Comparison of ENCODE assay signal across 8 cellular contexts in genomic region chr2:58448065-58448507, GRCh38.
DNase-seq lines count a peak whose midpoint lies in the region; ATAC-seq, FAIRE-seq and TF ChIP-seq lines count a peak whose summit lies in the region.

No MANE protein-coding gene starts in this region.

- H3K27me3 Mint-ChIP-seq in natural killer cell (ENCODE audit: low read depth in 2 of 2), result peaks cover 0 to 3% of the 10 kb centered on the region in 2 donors

- H3K4me3 ChIP-seq in Peyer's patch, result no peak overlapping the region
- H3K4me3 ChIP-seq in choroid plexus epithelial cell (ENCODE audit: low read depth, low read length), result no peak overlapping the region
- no peak overlapping the region for H3K4me3 ChIP-seq in lower lobe of right lung

- H3K27ac Mint-ChIP-seq in natural killer cell, result no peak overlapping the region

- no peaks in the 10 kb centered on the region for H3K9me3 Mint-ChIP-seq in natural killer cell

- TF ChIP-seq CTCF in LNCAP (IDR thresholded peaks at IDR 0.05), result peak; percentile 42; the same call in 1 of the 2 replicates
- peak in 4 of 6 experiments; percentile 25 to 63 (median 52) for TF ChIP-seq CTCF in Peyer's patch (IDR thresholded peaks at IDR 0.05)
- peak; percentile 81 for TF ChIP-seq CTCF in choroid plexus epithelial cell (conservative IDR thresholded peaks at IDR 0.05; ENCODE audit: low read depth, low read length)
- peak; percentile 31 for TF ChIP-seq CTCF in lower lobe of right lung (IDR thresholded peaks at IDR 0.05)
- no peak for TF ChIP-seq CTCF in natural killer cell (IDR thresholded peaks at IDR 0.05)

- H3K9me3 ChIP-seq in Peyer's patch, result no peaks in the 10 kb centered on the region
- no peaks in the 10 kb centered on the region for H3K9me3 ChIP-seq in lower lobe of right lung

- H3K4me3 Mint-ChIP-seq in natural killer cell, result no peak overlapping the region

- H3K27ac ChIP-seq in Peyer's patch (no peak overlapping the region), lower lobe of right lung (no peak overlapping the region)

- peak; percentile 66 for DNase-seq in DMS153 (lab: John Stamatoyannopoulos, UW)
- DNase-seq in Peyer's patch, result peak in 1 of 3 donors; percentile 70
- DNase-seq in choroid plexus epithelial cell (ENCODE audit: low read depth), result peak; percentile 82
- DNase-seq in lower lobe of right lung, result no peak
- DNase-seq in urothelium cell line (ENCODE audit: low spot score), result peak; percentile 76
- DNase-seq in natural killer cell, result no peak

- peak; percentile 78 for FAIRE-seq in urothelium cell line (lab: Jason Lieb, UNC)

- no peaks in the 10 kb centered on the region for H3K4me1 Mint-ChIP-seq in natural killer cell

- ATAC-seq in GM21526 (IDR thresholded peaks at IDR 0.05; ENCODE audit: low FRiP score, unreplicated experiment) (peak; percentile 60), lower lobe of right lung (peak; percentile 57 to 73), natural killer cell (no peak)

- intact Hi-C loops in lower lobe of right lung (cut with DNase I), result no loop called here
- intact Hi-C loops in natural killer cell (cut with micrococcal nuclease), result no loop called here

- no peaks in the 10 kb centered on the region for H3K36me3 Mint-ChIP-seq in natural killer cell

- no peaks in the 10 kb centered on the region for H3K36me3 ChIP-seq in Peyer's patch
- no peaks in the 10 kb centered on the region for H3K36me3 ChIP-seq in lower lobe of right lung

- H3K4me1 ChIP-seq in Peyer's patch (no peaks in the 10 kb centered on the region), lower lobe of right lung (no peaks in the 10 kb centered on the region)

- H3K27me3 ChIP-seq in Peyer's patch (no peaks in the 10 kb centered on the region), lower lobe of right lung (ENCODE audit: low read depth) (no peaks in the 10 kb centered on the region)

- TF ChIP-seq POLR2A in Peyer's patch (IDR thresholded peaks at IDR 0.05), result no peak

Comparison
In these comparisons a context has a peak if more than half of its experiments do, and no peak if none do; other contexts are left out.
1. DNase-seq: peak in DMS153 (single experiment), choroid plexus epithelial cell (single experiment) and urothelium cell line (single experiment); none in lower lobe of right lung (single experiment) and natural killer cell (single experiment).
2. ATAC-seq: peak in GM21526 (single experiment) and lower lobe of right lung (2 of 2); none in natural killer cell (0 of 3).